18 cellular contexts compared by ENCODE assay signal in the genomic region with DNA sequence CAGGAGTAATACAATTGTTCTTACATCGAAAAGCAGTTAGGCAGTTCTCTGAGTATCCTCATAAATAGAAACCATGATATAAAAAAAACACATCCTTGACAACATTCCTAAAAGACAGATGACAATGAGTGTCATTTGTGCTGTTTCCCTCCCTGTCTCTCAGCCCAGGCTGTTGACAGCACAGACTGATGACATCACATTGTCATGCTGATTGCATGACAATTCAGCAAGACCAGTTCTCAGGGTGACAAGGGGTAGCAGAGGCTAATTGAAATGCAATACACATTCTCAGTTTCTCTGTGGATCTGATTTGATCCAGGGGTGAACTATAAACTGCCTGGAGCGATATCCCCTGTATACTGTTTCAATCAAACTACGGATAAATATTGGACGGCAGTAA. TPM values are rescaled to one million over a fixed set of nuclear protein-coding genes. Genes with fewer than 3 reads are reported as not detected.
DNase-seq lines count a peak whose midpoint lies in the region; ATAC-seq and TF ChIP-seq lines count a peak whose summit lies in the region.
"Had no signal": no experiment of that assay in that cellular context is flagged by ENCODE, and none has a peak within 500 bp of the region (broad histone marks: within the 10 kb centered on the region; RNA-seq: fewer than 3 reads in every experiment).

No MANE protein-coding gene starts in this region.

- DNase-seq in CD1c-positive myeloid dendritic cell (ENCODE audit: extremely low spot score) = peak; percentile 9
- peak; percentile 19 for DNase-seq in OCI-M1 (lab: John Stamatoyannopoulos, UW)
- peak in 4 of 5 donors; percentile 50 to 71 (median 58) for DNase-seq in heart left ventricle
- no peak for DNase-seq in NCI-H146 (lab: John Stamatoyannopoulos, UW)
- DNase-seq in osteoblast (ENCODE audit: insufficient read length, low spot score, missing footprints) = no peak
- no peak for DNase-seq in stimulated activated CD4-positive, alpha-beta T cell treated with anti-CD3 and anti-CD28 coated beads, Interleukin-2, amount 100 ng/mL, for 24 hours
- DNase-seq in SKM-1 (lab: John Stamatoyannopoulos, UW; ENCODE audit: unreplicated experiment) = no peak
- DNase-seq: activated B cell treated with CpG ODN at 0.5 μM for 24 hours; activated naive CD4-positive, alpha-beta T cell treated with Interleukin-2 at 50 U/mL for 16 hours; COR-L47; foreskin fibroblast; GDM1; naive thymus-derived CD8-positive, alpha-beta T cell; NCI-H187; NCI-H526 treated with DMSO at 0.1 percent for 48 hours had no signal

- H3K36me3 ChIP-seq in heart left ventricle (peaks cover 0 to 11% (median 0%) of the 10 kb centered on the region in 9 donors), mesodermal cell (ENCODE audit: control insufficient read depth, insufficient read depth, low read length) (no peaks in the 10 kb centered on the region), osteoblast (ENCODE audit: insufficient read depth, low read length) (no peaks in the 10 kb centered on the region)

- H3K27me3 ChIP-seq in heart left ventricle (no peaks in the 10 kb centered on the region), osteoblast (ENCODE audit: insufficient read depth, low read length) (no peaks in the 10 kb centered on the region)

- H3K4me2 ChIP-seq in osteoblast (ENCODE audit: insufficient read depth, low read length) = no peak overlapping the region

- no peaks in the 10 kb centered on the region for H3K79me2 ChIP-seq in osteoblast (ENCODE audit: insufficient read depth, low read length)

- H3K4me1 ChIP-seq in heart left ventricle (peaks cover 0 to 38% (median 7%) of the 10 kb centered on the region in 12 donors), mesodermal cell (ENCODE audit: control insufficient read depth, insufficient read depth, low read length, poor library complexity, severe bottlenecking) (no peaks in the 10 kb centered on the region), osteoblast (ENCODE audit: insufficient read depth, low read length) (no peaks in the 10 kb centered on the region)

- ATAC-seq in heart left ventricle = peak; percentile 86 to 94 (median 89)
- ATAC-seq: naive thymus-derived CD8-positive, alpha-beta T cell; sciatic nerve; stimulated activated memory B cell treated with anti-CD40 and anti-IgM and Interleukin-4, amounts not matched to agents 10 μg/mL and 1 μg/mL and 100 μg/mL, for 72 hours had no signal

- intact Hi-C loops in heart left ventricle (cut with DNase I) = loop anchor here in 3 of 10 donors (5.0 kb wide), 1 partner anchor 45 kb away; no protein-coding TSS in a partner anchor

- TF ChIP-seq CTCF in heart left ventricle (IDR thresholded peaks at IDR 0.05) (no peak), osteoblast (IDR thresholded peaks at IDR 0.05; ENCODE audit: extremely low read depth, low read depth, low read length) (no peak)

- 32 to 58% (median 44%) methylated on average over 4 of the region's 4 CpGs for WGBS in heart left ventricle, 4 donors
- WGBS in mesodermal cell (ENCODE audit: insufficient coverage in 2 of 2), 2 experiments = 62% methylated on average over 3 of the region's 4 CpGs; no CpG with 5 or more reads in 1 of the 2 experiments

- H3K27ac ChIP-seq in heart left ventricle = peak overlapping the region; percentile 6 to 85 (median 79)
- peak overlapping the region; percentile 30 for H3K27ac ChIP-seq in mesodermal cell (ENCODE audit: low read depth, low read length, severe bottlenecking)
- H3K27ac ChIP-seq in osteoblast (ENCODE audit: low read depth, low read length) = no peak overlapping the region

- no peak overlapping the region for H2AFZ ChIP-seq in osteoblast (ENCODE audit: low read length)

- no peak for TF ChIP-seq POLR2A in heart left ventricle (IDR thresholded peaks at IDR 0.05)

- no peaks in the 10 kb centered on the region for H4K20me1 ChIP-seq in osteoblast (ENCODE audit: insufficient read depth, low read length)

- H3K9me3 ChIP-seq in heart left ventricle (no peaks in the 10 kb centered on the region), mesodermal cell (ENCODE audit: control insufficient read depth, low read length) (no peaks in the 10 kb centered on the region), osteoblast (ENCODE audit: low read depth, low read length) (no peaks in the 10 kb centered on the region)

- no peak overlapping the region for H3K4me3 ChIP-seq in heart left ventricle
- no peak overlapping the region for H3K4me3 ChIP-seq in mesodermal cell (ENCODE audit: extremely low read depth, insufficient read depth, low read length, poor library complexity, severe bottlenecking)
- no peak overlapping the region for H3K4me3 ChIP-seq in osteoblast (ENCODE audit: insufficient read depth, low read length)

RNA-seq across cellular contexts. Expression of a gene that starts 16.9 kb away (rescaled TPM):
- total RNA-seq in heart left ventricle = 100 to 1,000 TPM in 7 of 9 donors, 10 to 100 TPM in 2; 64.0 to 357 (median 289) TPM
- 100 to 1,000 TPM; 170 to 590 TPM for polyA plus RNA-seq in heart left ventricle
- 152 TPM for polyA plus RNA-seq in mesodermal cell (2013, experiment 1 of 2)
- 157 TPM for polyA plus RNA-seq in mesodermal cell (2013, experiment 2 of 2)
- total RNA-seq in osteoblast = 19.2 and 23.0 TPM in 2 replicates

Comparison
In these comparisons a context has a peak if more than half of its experiments do, and no peak if none do; other contexts are left out.
1. DNase-seq: peak in CD1c-positive myeloid dendritic cell (single experiment), OCI-M1 (single experiment) and heart left ventricle (4 of 5); none in NCI-H146 (single experiment), osteoblast (single experiment), stimulated activated CD4-positive, alpha-beta T cell treated with anti-CD3 and anti-CD28 coated beads, Interleukin-2, amount 100 ng/mL, for 24 hours (0 of 2) and SKM-1 (single experiment).